Comparison of ENCODE assay signal across 8 cellular contexts in the genomic region with DNA sequence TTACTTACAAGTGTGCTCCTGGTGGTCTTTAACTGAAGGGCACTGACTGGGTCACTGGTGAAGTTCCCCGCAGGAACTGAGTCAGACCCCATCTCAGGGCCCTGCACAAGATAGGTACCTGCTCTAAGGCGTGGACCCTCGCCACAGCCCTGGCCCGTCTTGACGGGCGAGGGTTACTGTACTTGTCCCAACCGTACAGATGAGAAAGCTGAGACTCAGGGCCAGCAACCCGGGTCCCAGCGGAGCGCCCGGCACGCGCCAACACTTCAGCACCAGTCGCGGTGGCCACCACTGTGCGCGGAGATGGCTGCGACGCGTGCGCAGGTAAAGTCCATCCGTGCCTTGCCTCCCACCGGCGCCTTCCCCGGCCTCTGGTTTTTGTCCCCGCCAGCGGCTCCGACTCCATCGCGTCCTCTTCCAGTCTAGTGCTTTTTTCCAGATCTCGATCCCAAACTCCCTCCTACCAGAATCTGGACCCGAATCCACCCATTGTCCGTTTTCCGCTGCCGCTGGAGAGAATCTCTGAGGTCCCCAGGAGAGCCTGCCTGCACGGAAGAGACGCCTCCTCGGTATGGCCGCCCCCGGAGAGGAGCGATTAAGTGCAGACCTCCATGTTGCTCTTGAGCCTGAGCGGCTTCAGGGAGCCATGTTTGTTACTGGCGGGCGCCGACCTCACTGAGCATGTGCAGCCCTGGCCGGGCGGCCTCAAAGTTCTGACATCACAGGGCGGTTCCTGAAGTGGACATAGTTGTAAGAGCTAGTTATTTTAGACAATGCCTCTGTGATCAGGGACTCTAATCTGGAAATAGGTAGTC.
DNase-seq lines count a peak whose midpoint lies in the region; ATAC-seq and TF ChIP-seq lines count a peak whose summit lies in the region.
"Not testable (repeated sequence)": the region's sequence is repeated elsewhere in the genome, so short reads cannot be mapped to it uniquely, and the experiment has no call there.

No MANE protein-coding gene starts in this region.

- H3K4me3 ChIP-seq in DOHH2 (ENCODE audit: low read length): peak overlapping the region; percentile 61
- peak overlapping the region; percentile 30 for H3K4me3 ChIP-seq in NT2/D1 (ENCODE audit: insufficient read length, low read depth)
- H3K4me3 ChIP-seq in ascending aorta: peak overlapping the region; percentile 39 to 54
- H3K4me3 ChIP-seq in fibroblast of the aortic adventitia (ENCODE audit: low read depth, low read length): peak overlapping the region; percentile 63
- H3K4me3 ChIP-seq in skeletal muscle cell (ENCODE audit: low read depth, low read length): peak overlapping the region; percentile 44
- H3K4me3 ChIP-seq in suprapubic skin: peak overlapping the region; percentile 46

- H3K9ac ChIP-seq in NT2/D1 (ENCODE audit: insufficient read length, low read depth): not testable (repeated sequence)

- not testable (repeated sequence) for TF ChIP-seq CTCF in DOHH2 (IDR thresholded peaks at IDR 0.05; ENCODE audit: low read depth, low read length, poor library complexity, severe bottlenecking); ascending aorta (IDR thresholded peaks at IDR 0.05); fibroblast of the aortic adventitia (IDR thresholded peaks at IDR 0.05; ENCODE audit: insufficient read depth, low read length); suprapubic skin (IDR thresholded peaks at IDR 0.05)

- H3K9me2 ChIP-seq in DOHH2 (replicated peaks; ENCODE audit: control insufficient read depth, low read length): not testable (repeated sequence)

- H3K27me3 ChIP-seq in DOHH2 (ENCODE audit: control insufficient read depth, low read length); NT2/D1 (ENCODE audit: insufficient read depth, insufficient read length); ascending aorta; suprapubic skin: not testable (repeated sequence)

- not testable (repeated sequence) for H3K4me1 ChIP-seq in DOHH2 (ENCODE audit: control insufficient read depth, low read length); NT2/D1 (ENCODE audit: insufficient read depth, insufficient read length); ascending aorta; suprapubic skin

- not testable (repeated sequence) for H3F3A ChIP-seq in DOHH2 (ENCODE audit: control insufficient read depth, insufficient read depth)

- H3K36me3 Mint-ChIP-seq in memory B cell: not testable (repeated sequence)

- 25% methylated on average over 18 of the region's 48 CpGs for WGBS in suprapubic skin

- not testable (repeated sequence) for H3K79me2 ChIP-seq in DOHH2 (ENCODE audit: control insufficient read depth, low read length)

- not testable (repeated sequence) for H3K9me3 Mint-ChIP-seq in memory B cell

- DNase-seq in NT2/D1 (ENCODE audit: low read depth, low spot score); skeletal muscle cell (ENCODE audit: low read depth); suprapubic skin (ENCODE audit: low spot score in 2 of 2): not testable (repeated sequence)
- DNase-seq in activated CD4-positive, alpha-beta T cell treated with anti-CD3 and anti-CD28 coated beads, Interleukin-2, amount 50 U/mL, for 4 hours: peak; percentile 42 to 44
- DNase-seq in ascending aorta (ENCODE audit: low spot score in 2 of 2) (peak in 1 of 2 donors; percentile 81), fibroblast of the aortic adventitia (ENCODE audit: low read depth) (peak; percentile 73), memory B cell (ENCODE audit: low spot score in 2 of 2) (peak in 1 of 2 donors; percentile 53)

- not testable (repeated sequence) for H3K27ac ChIP-seq in DOHH2 (ENCODE audit: low read depth, low read length)
- H3K27ac ChIP-seq in ascending aorta: peak overlapping the region; percentile 50 to 61
- H3K27ac ChIP-seq in suprapubic skin: peak overlapping the region; percentile 56

- not testable (repeated sequence) for H3K27me3 Mint-ChIP-seq in memory B cell

- peak overlapping the region; percentile 77 for H3K27ac Mint-ChIP-seq in memory B cell

- intact Hi-C loops in ascending aorta (cut with DNase I): not testable (repeated sequence)

- not testable (repeated sequence) for H3K4me1 Mint-ChIP-seq in memory B cell

- peak overlapping the region; percentile 77 for H3K4me3 Mint-ChIP-seq in memory B cell

- TF ChIP-seq EP300 in suprapubic skin (IDR thresholded peaks at IDR 0.05): not testable (repeated sequence)

- H3K36me3 ChIP-seq in DOHH2 (ENCODE audit: control insufficient read depth, low read length); NT2/D1 (ENCODE audit: insufficient read depth, insufficient read length, low read length); ascending aorta; suprapubic skin: not testable (repeated sequence)

- ATAC-seq in memory B cell (ENCODE audit: low read depth): peak; percentile 62

- not testable (repeated sequence) for H3K9me3 ChIP-seq in DOHH2 (ENCODE audit: control insufficient read depth, insufficient read depth, low read length); NT2/D1 (ENCODE audit: insufficient read depth, low read length); ascending aorta; suprapubic skin

- peak overlapping the region; percentile 36; the same call in 1 of the 2 replicates for H3K4me2 ChIP-seq in DOHH2 (ENCODE audit: low read length)

- not testable (repeated sequence) for TF ChIP-seq POLR2A in suprapubic skin (IDR thresholded peaks at IDR 0.05)

- H4K20me1 ChIP-seq in DOHH2 (ENCODE audit: control insufficient read depth, insufficient read depth, low read depth, low read length): not testable (repeated sequence)
